In genomic region chr3:183520741-183521556, GRCh38 we compare ENCODE assay signal across 12 cellular contexts. TPM values are rescaled to one million over a fixed set of nuclear protein-coding genes. Genes with fewer than 3 reads are reported as not detected.
DNase-seq lines count a peak whose midpoint lies in the region; ATAC-seq, FAIRE-seq and TF ChIP-seq lines count a peak whose summit lies in the region.
"Not testable (repeated sequence)": the region's sequence is repeated elsewhere in the genome, so short reads cannot be mapped to it uniquely, and the experiment has no call there.
"Had no signal": no experiment of that assay in that cellular context is flagged by ENCODE, and none has a peak within 500 bp of the region (broad histone marks: within the 10 kb centered on the region; RNA-seq: fewer than 3 reads in every experiment).

No MANE protein-coding gene starts in this region.

- H4K20me1 ChIP-seq in SU-DHL-6 (ENCODE audit: low read depth, low read length); H1 (replicated peaks in 1 of 2; ENCODE audit: control insufficient read depth in 1 of 2, insufficient read depth in 2 of 2, low read length in 2 of 2): not testable (repeated sequence)

- H3K23me2 ChIP-seq in H1 (ENCODE audit: low read depth, low read length), result not testable (repeated sequence)

- H2BK5ac ChIP-seq in H1 (ENCODE audit: low read depth, low read length), result not testable (repeated sequence)

- H3K9me2 ChIP-seq in SU-DHL-6 (replicated peaks; ENCODE audit: insufficient read depth, low read length), result not testable (repeated sequence)

- not testable (repeated sequence) for H4K5ac ChIP-seq in H1 (ENCODE audit: insufficient read length, low read depth, low read length)

- TF ChIP-seq CTCF in SU-DHL-6 (IDR thresholded peaks at IDR 0.05; ENCODE audit: insufficient read depth, low read length, poor library complexity, severe bottlenecking); H1 (IDR thresholded peaks at IDR 0.05; ENCODE audit: control extremely low read depth in 1 of 3, insufficient read depth in 1 of 3, low read depth in 1 of 3, low read length in 3 of 3): not testable (repeated sequence)

- H3K36me3 Mint-ChIP-seq in CD4-positive, CD25-positive, alpha-beta regulatory T cell, result peaks cover 29% of the 10 kb centered on the region
- H3K36me3 Mint-ChIP-seq in IgD-negative memory B cell (peaks cover 25% of the 10 kb centered on the region), memory B cell (peaks cover 45% of the 10 kb centered on the region)
- peaks cover 61% of the 10 kb centered on the region for H3K36me3 Mint-ChIP-seq in activated CD4-positive, alpha-beta memory T cell treated with anti-CD3 and anti-CD28 coated beads, Interleukin-2, amount 10 ng/mL, durations not matched to agents 7 days and 5 days (ENCODE audit: low read depth)
- peaks cover 4 to 69% (median 12%) of the 10 kb centered on the region in 3 donors for H3K36me3 Mint-ChIP-seq in naive thymus-derived CD8-positive, alpha-beta T cell

- H3K4me3 Mint-ChIP-seq in CD4-positive, CD25-positive, alpha-beta regulatory T cell; activated CD4-positive, alpha-beta memory T cell treated with anti-CD3 and anti-CD28 coated beads, Interleukin-2, amount 10 ng/mL, durations not matched to agents 7 days and 5 days; memory B cell; naive thymus-derived CD8-positive, alpha-beta T cell: not testable (repeated sequence)
- peak overlapping the region in 1 of 4 donors; percentile 74 for H3K4me3 Mint-ChIP-seq in IgD-negative memory B cell

- not testable (repeated sequence) for H4K8ac ChIP-seq in H1 (ENCODE audit: extremely low read depth, insufficient read depth, low read length)

- 90% methylated on average over 19 of the region's 19 CpGs; no CpG with 5 or more reads in 1 of the 2 experiments for WGBS in H1 (ENCODE audit: extremely low coverage in 1 of 2, insufficient coverage in 1 of 2, insufficient read length in 1 of 2, insufficient replicate concordance in 2 of 2, low coverage in 1 of 2, low lambda C conversion rate in 2 of 2, missing lambda C conversion rate in 1 of 2), 2 experiments

- FAIRE-seq in H1 (lab: Jason Lieb, UNC), result not testable (repeated sequence)

- not testable (repeated sequence) for H3K27ac ChIP-seq in CD4-positive, CD25-positive, alpha-beta regulatory T cell (ENCODE audit: insufficient read depth, low read length, poor library complexity, severe bottlenecking); H1 (ENCODE audit: low read depth, low read length)
- H3K27ac ChIP-seq in SU-DHL-6 (ENCODE audit: low read depth, low read length), result peak overlapping the region; percentile 99

- H3F3A ChIP-seq in SU-DHL-6 (ENCODE audit: insufficient read depth), result peaks cover 42% of the 10 kb centered on the region

- peaks cover 43% of the 10 kb centered on the region for H3K36me3 ChIP-seq in CD4-positive, CD25-positive, alpha-beta regulatory T cell (ENCODE audit: control insufficient read depth, insufficient read depth, low read length)
- not testable (repeated sequence) for H3K36me3 ChIP-seq in SU-DHL-6 (ENCODE audit: low read length); H1 (ENCODE audit: control insufficient read depth in 2 of 4, insufficient read depth in 4 of 4, low read length in 3 of 4)

- not testable (repeated sequence) for H2BK20ac ChIP-seq in H1 (ENCODE audit: low read length)

- not testable (repeated sequence) for TF ChIP-seq EP300 in H1 (IDR thresholded peaks at IDR 0.05; ENCODE audit: borderline replicate concordance in 1 of 2, low read depth in 2 of 2, low read length in 2 of 2)

- CTCF ChIA-PET in activated CD4-positive, alpha-beta memory T cell treated with anti-CD3 and anti-CD28 coated beads, Interleukin-2, amount 10 ng/mL, durations not matched to agents 7 days and 5 days (lab: Charles Lee), result not testable (repeated sequence)
- CTCF ChIA-PET in H1 (lab: Charles Lee; ENCODE audit: partially characterized antibody), result interaction anchor here (1.1 kb wide), 1 partner anchor 17 kb away, joined by 5 read pairs; no protein-coding TSS in a partner anchor

- peak overlapping the region; percentile 48 to 82 (median 63) for H3K27ac Mint-ChIP-seq in CD4-positive, CD25-positive, alpha-beta regulatory T cell
- H3K27ac Mint-ChIP-seq in IgD-negative memory B cell (peak overlapping the region in 2 of 3 donors; percentile 19 to 74), memory B cell (peak overlapping the region; percentile 15)
- H3K27ac Mint-ChIP-seq in activated CD4-positive, alpha-beta memory T cell treated with anti-CD3 and anti-CD28 coated beads, Interleukin-2, amount 10 ng/mL, durations not matched to agents 7 days and 5 days, result peak overlapping the region; percentile 30
- peak overlapping the region; percentile 27 to 94 (median 66) for H3K27ac Mint-ChIP-seq in naive thymus-derived CD8-positive, alpha-beta T cell

- H3K4me2 ChIP-seq in SU-DHL-6 (ENCODE audit: low read depth, low read length, poor library complexity, severe bottlenecking), result peak overlapping the region; percentile 96
- not testable (repeated sequence) for H3K4me2 ChIP-seq in H1 (ENCODE audit: insufficient read depth in 1 of 2, low read depth in 2 of 2, low read length in 2 of 2)

- H3K4me1 Mint-ChIP-seq in CD4-positive, CD25-positive, alpha-beta regulatory T cell, result peaks cover 40 to 66% (median 46%) of the 10 kb centered on the region in 4 donors
- peaks cover 48 to 66% (median 53%) of the 10 kb centered on the region in 3 donors for H3K4me1 Mint-ChIP-seq in IgD-negative memory B cell
- H3K4me1 Mint-ChIP-seq in activated CD4-positive, alpha-beta memory T cell treated with anti-CD3 and anti-CD28 coated beads, Interleukin-2, amount 10 ng/mL, durations not matched to agents 7 days and 5 days, result peaks cover 44% of the 10 kb centered on the region
- peaks cover 52% of the 10 kb centered on the region for H3K4me1 Mint-ChIP-seq in memory B cell
- peaks cover 34 to 68% (median 51%) of the 10 kb centered on the region in 4 donors for H3K4me1 Mint-ChIP-seq in naive thymus-derived CD8-positive, alpha-beta T cell

- POLR2A ChIA-PET in activated CD4-positive, alpha-beta memory T cell treated with anti-CD3 and anti-CD28 coated beads, Interleukin-2, amount 10 ng/mL, durations not matched to agents 7 days and 5 days (lab: Charles Lee); H1 (lab: Charles Lee; ENCODE audit: partially characterized antibody); naive thymus-derived CD8-positive, alpha-beta T cell (lab: Charles Lee): not testable (repeated sequence)

- not testable (repeated sequence) for H2AK5ac ChIP-seq in H1 (ENCODE audit: low read depth, low read length)

- not testable (repeated sequence) for H3K27me3 Mint-ChIP-seq in CD4-positive, CD25-positive, alpha-beta regulatory T cell; IgD-negative memory B cell; activated CD4-positive, alpha-beta memory T cell treated with anti-CD3 and anti-CD28 coated beads, Interleukin-2, amount 10 ng/mL, durations not matched to agents 7 days and 5 days; memory B cell; naive thymus-derived CD8-positive, alpha-beta T cell

- not testable (repeated sequence) for H3K56ac ChIP-seq in H1 (replicated peaks; ENCODE audit: insufficient read length, low read depth, low read length)

- H2BK120ac ChIP-seq in H1 (replicated peaks; ENCODE audit: low read depth, low read length), result not testable (repeated sequence)

- H2BK12ac ChIP-seq in H1 (ENCODE audit: low read depth, low read length), result not testable (repeated sequence)

- not testable (repeated sequence) for H3K4me3 ChIP-seq in CD4-positive, CD25-positive, alpha-beta regulatory T cell (ENCODE audit: low read depth, low read length); SU-DHL-6 (ENCODE audit: insufficient read depth, low read length, poor library complexity, severe bottlenecking); H1 (ENCODE audit: extremely low read depth in 1 of 4, insufficient read depth in 2 of 4, low read depth in 3 of 4, low read length in 4 of 4)

- not testable (repeated sequence) for H3K14ac ChIP-seq in H1 (ENCODE audit: insufficient read length)

- not testable (repeated sequence) for ATAC-seq in CD4-positive, CD25-positive, alpha-beta regulatory T cell (ENCODE audit: low read depth in 2 of 2); memory B cell (ENCODE audit: low read depth); naive thymus-derived CD8-positive, alpha-beta T cell

- H3K79me2 ChIP-seq in SU-DHL-6 (ENCODE audit: insufficient read depth, low read length), result peaks cover 59% of the 10 kb centered on the region
- not testable (repeated sequence) for H3K79me2 ChIP-seq in H1 (ENCODE audit: control insufficient read depth in 1 of 2, insufficient read depth in 2 of 2, low read length in 2 of 2)

- not testable (repeated sequence) for H4K91ac ChIP-seq in H1 (replicated peaks; ENCODE audit: insufficient read length, low read length)

- H3K4ac ChIP-seq in H1 (replicated peaks; ENCODE audit: insufficient read length, low read depth, low read length), result not testable (repeated sequence)

- not testable (repeated sequence) for TF ChIP-seq POLR2A in H1 (IDR thresholded peaks at IDR 0.05; ENCODE audit: control extremely low read depth in 1 of 2, low read depth in 2 of 2, low read length in 2 of 2)

- not testable (repeated sequence) for TF ChIP-seq RAD21 in H1 (IDR thresholded peaks at IDR 0.05 in 1 of 2, conservative IDR thresholded peaks at IDR 0.05 in 1 of 2; ENCODE audit: low read depth in 2 of 2, low read length in 2 of 2)

- H3K9me3 ChIP-seq in CD4-positive, CD25-positive, alpha-beta regulatory T cell (ENCODE audit: control insufficient read depth in 2 of 2, low read length in 2 of 2); SU-DHL-6 (ENCODE audit: insufficient read depth, low read length); H1 (ENCODE audit: insufficient read depth in 2 of 2, low read depth in 1 of 2, low read length in 1 of 2): not testable (repeated sequence)

- not testable (repeated sequence) for H3K79me1 ChIP-seq in H1 (ENCODE audit: low read depth, low read length)

- 0 out of 2 replicates have a peak overlapping the region, but pooled peaks have one; percentile 3 for H3K18ac ChIP-seq in H1 (ENCODE audit: extremely low read depth, low read length)

- H3K27me3 ChIP-seq in CD4-positive, CD25-positive, alpha-beta regulatory T cell (ENCODE audit: control insufficient read depth, insufficient read depth, low read length); SU-DHL-6 (ENCODE audit: low read length); H1 (replicated peaks in 1 of 4; ENCODE audit: control insufficient read depth in 3 of 4, extremely low read depth in 1 of 4, insufficient read depth in 3 of 4, low read length in 3 of 4): not testable (repeated sequence)

- peak overlapping the region; percentile 65; the same call in 1 of the 2 replicates for H3K9ac ChIP-seq in SU-DHL-6 (ENCODE audit: low read length)
- H3K9ac ChIP-seq in H1 (replicated peaks in 1 of 4; ENCODE audit: extremely low read depth in 1 of 4, low read depth in 3 of 4, low read length in 3 of 4), result not testable (repeated sequence)

- DNase-seq in CD4-positive, CD25-positive, alpha-beta regulatory T cell; activated CD4-positive, alpha-beta memory T cell treated with anti-CD3 and anti-CD28 coated beads, Interleukin-2, amount 10 ng/mL, durations not matched to agents 7 days and 5 days; H1 (ENCODE audit: low read depth in 1 of 2, low spot score in 2 of 2); memory B cell (ENCODE audit: low spot score in 2 of 2); naive thymus-derived CD8-positive, alpha-beta T cell: not testable (repeated sequence)
- DNase-seq in retina, result peak; percentile 11

- H3K4me1 ChIP-seq in CD4-positive, CD25-positive, alpha-beta regulatory T cell (ENCODE audit: control insufficient read depth, insufficient read depth, low read length, poor library complexity, severe bottlenecking), result peaks cover 38% of the 10 kb centered on the region
- not testable (repeated sequence) for H3K4me1 ChIP-seq in H1 (replicated peaks in 1 of 4; ENCODE audit: control insufficient read depth in 3 of 4, insufficient read depth in 4 of 4, low read length in 3 of 4)

- H2BK15ac ChIP-seq in H1 (ENCODE audit: low read length), result not testable (repeated sequence)

- not testable (repeated sequence) for H3K23ac ChIP-seq in H1 (ENCODE audit: insufficient read length)

- not testable (repeated sequence) for H2AFZ ChIP-seq in SU-DHL-6 (ENCODE audit: low read depth, low read length, severe bottlenecking); H1 (ENCODE audit: low read length)

- H3K9me3 Mint-ChIP-seq in CD4-positive, CD25-positive, alpha-beta regulatory T cell; IgD-negative memory B cell; activated CD4-positive, alpha-beta memory T cell treated with anti-CD3 and anti-CD28 coated beads, Interleukin-2, amount 10 ng/mL, durations not matched to agents 7 days and 5 days; memory B cell; naive thymus-derived CD8-positive, alpha-beta T cell: not testable (repeated sequence)

RNA-seq across cellular contexts. Expression of gene KLHL6, which starts 34.6 kb away (rescaled TPM):
- 48.2 TPM for total RNA-seq in CD4-positive, CD25-positive, alpha-beta regulatory T cell
- polyA plus RNA-seq in CD4-positive, CD25-positive, alpha-beta regulatory T cell, result 10 to 100 TPM; 17.8 to 21.8 (median 19.3) TPM
- polyA plus RNA-seq in IgD-negative memory B cell (31.3 TPM), H1 (2011; rRNA removed) (0.05 and 0.08 TPM in 2 replicates)
- total RNA-seq in activated CD4-positive, alpha-beta memory T cell treated with anti-CD3 and anti-CD28 coated beads, Interleukin-2, amount 10 ng/mL, durations not matched to agents 7 days and 5 days, result 10 to 100 TPM; 47.1 to 48.6 TPM
- not detected in 2 replicates for total RNA-seq in H1 (2021; fragmentation: NEBNext Ultra II Directional; extraction: Animal tissue kit (Norgen Biotek cat#: 25700))
- polyA plus RNA-seq in H1 (2011; cell fraction: cytosol; rRNA removed), result 0.09 TPM
- polyA plus RNA-seq in H1 (2011; cell fraction: nucleus; rRNA removed), result 0.09 TPM
- 0.05 to 0.08 TPM (median 0.05 TPM) in 4 replicates for polyA plus RNA-seq in H1 (2012, experiment 1 of 2)
- polyA plus RNA-seq in H1 (2012, experiment 2 of 2), result 0.05 TPM
- polyA plus RNA-seq in H1 (2013, experiment 1 of 2), result 0.02 TPM
- polyA plus RNA-seq in H1 (2013, experiment 2 of 2), result 0.04 TPM
- polyA minus RNA-seq in H1 (2011; rRNA and poly(A)+ RNA removed), result 0.07 and 0.28 TPM in 2 replicates
- polyA minus RNA-seq in H1 (2011; cell fraction: cytosol; rRNA and poly(A)+ RNA removed), result not detected
- polyA minus RNA-seq in H1 (2011; cell fraction: nucleus; rRNA and poly(A)+ RNA removed), result 0.40 TPM
- 10 to 100 TPM; 58.9 to 59.0 TPM for total RNA-seq in naive thymus-derived CD8-positive, alpha-beta T cell
- polyA plus RNA-seq in naive thymus-derived CD8-positive, alpha-beta T cell, result 10 to 100 TPM in 2 of 3 donors, 1 to 10 TPM in 1; 7.6 to 20.7 (median 18.6) TPM
- total RNA-seq: A172, H4, M059J, NCI-H460 had no signal

Comparison
In these comparisons a context has a peak if more than half of its experiments do, and no peak if none do; other contexts are left out.
1. H3K27ac Mint-ChIP-seq: peak in every context shown above with its lines; median percentile 66 in naive thymus-derived CD8-positive, alpha-beta T cell; 63 in CD4-positive, CD25-positive, alpha-beta regulatory T cell; 46 in IgD-negative memory B cell; 30 in activated CD4-positive, alpha-beta memory T cell treated with anti-CD3 and anti-CD28 coated beads, Interleukin-2, amount 10 ng/mL, durations not matched to agents 7 days and 5 days; 15 in memory B cell.
2. RNA of gene KLHL6, which starts 34.6 kb away (total RNA-seq): 58.9 to 59.0 TPM in naive thymus-derived CD8-positive, alpha-beta T cell, 47.1 to 48.6 TPM in activated CD4-positive, alpha-beta memory T cell treated with anti-CD3 and anti-CD28 coated beads, Interleukin-2, amount 10 ng/mL, durations not matched to agents 7 days and 5 days and 48.2 TPM in CD4-positive, CD25-positive, alpha-beta regulatory T cell (single experiment); not detected in H1; every median in the first group is over 10 times any median in the second.